22 cellular contexts compared by ENCODE assay signal in genomic region chr4:25872851-25873631, GRCh38. TPM values are rescaled to one million over a fixed set of nuclear protein-coding genes. Genes with fewer than 3 reads are reported as not detected.
A peak's percentile ranks its signal among the peaks of the same experiment; 100 is the strongest.
DNase-seq lines count a peak whose midpoint lies in the region; ATAC-seq, FAIRE-seq and TF ChIP-seq lines count a peak whose summit lies in the region.
"Had no signal": no experiment of that assay in that cellular context is flagged by ENCODE, and none has a peak within 500 bp of the region (broad histone marks: within the 10 kb centered on the region; RNA-seq: fewer than 3 reads in every experiment).

No MANE protein-coding gene starts in this region.

- H3K4me3 ChIP-seq in OCI-LY1 (ENCODE audit: low read depth, low read length, poor library complexity, severe bottlenecking) (no peak overlapping the region), foreskin fibroblast (ENCODE audit: low read depth in 1 of 2, low read length in 2 of 2) (no peak overlapping the region), HepG2 (replicated peaks in 1 of 3; ENCODE audit: insufficient read depth in 1 of 3, low read depth in 2 of 3, low read length in 3 of 3) (no peak overlapping the region)
- H3K4me3 ChIP-seq: GM12878 had no signal

- CTCF ChIA-PET in activated B cell treated with CpG ODN at 0.5 μM for 24 hours (lab: Charles Lee) (interaction anchor here (0.9 to 1.0 kb wide), 3 partner anchors 9 to 18 kb away, joined by 3 read pairs; no protein-coding TSS in a partner anchor), HepG2 (lab: Yijun Ruan, JAX; ENCODE audit: low intra/inter-chr PET ratio, low total read pairs) (no interaction called here)

- H3K4me1 ChIP-seq in OCI-LY1 (ENCODE audit: insufficient read depth, low read length, severe bottlenecking) (peaks cover 100% of the 10 kb centered on the region), HepG2 (ENCODE audit: insufficient read depth, low read length) (no peaks in the 10 kb centered on the region)
- H3K4me1 ChIP-seq: BE2C had no signal

- H3K27me3 ChIP-seq in OCI-LY1 (ENCODE audit: insufficient read depth, low read length) = no peaks in the 10 kb centered on the region
- peaks cover 0 to 28% of the 10 kb centered on the region in 2 experiments; a peak in 3 of 5 replicates for H3K27me3 ChIP-seq in HepG2 (ENCODE audit: control insufficient read depth in 1 of 2, insufficient read depth in 2 of 2, low read length in 2 of 2)

- ATAC-seq in activated B cell treated with CpG ODN at 0.5 μM for 24 hours (ENCODE audit: low read depth) (no peak), HepG2 (no peak), natural killer cell (no peak)
- ATAC-seq in stimulated activated naive B cell treated with anti-CD40 and anti-IgM and Interleukin-4, amounts not matched to agents 10 μg/mL and 1 μg/mL and 100 μg/mL, for 72 hours (replicated peaks) = no peak
- ATAC-seq: CD8-positive, alpha-beta T cell; GM12878 had no signal

- H3K27ac Mint-ChIP-seq in activated B cell treated with CpG ODN at 0.5 μM for 24 hours (peak overlapping the region; percentile 84), natural killer cell (no peak overlapping the region)
- peak overlapping the region; percentile 86 for H3K27ac Mint-ChIP-seq in stimulated activated naive B cell treated with anti-CD40 and anti-IgM and Interleukin-4, amounts not matched to agents 10 μg/mL and 1 μg/mL and 100 μg/mL, for 72 hours
- H3K27ac Mint-ChIP-seq: CD8-positive, alpha-beta T cell; H9 had no signal

- TF ChIP-seq EP300 in HepG2 (IDR thresholded peaks at IDR 0.05; ENCODE audit: low read depth in 2 of 2, low read length in 2 of 2) = no peak
- TF ChIP-seq EP300 in HepG2 (CRISPR knock-in tag; IDR thresholded peaks at IDR 0.05; ENCODE audit: borderline replicate concordance) = no peak

- H3K27ac ChIP-seq in OCI-LY1 (ENCODE audit: low read depth, low read length, poor library complexity, severe bottlenecking) (peak overlapping the region; percentile 100), HepG2 (ENCODE audit: extremely low read length, insufficient read depth, low read length) (no peak overlapping the region)
- H3K27ac ChIP-seq: 22Rv1, HL-60 had no signal

- peaks cover 95% of the 10 kb centered on the region for H3K4me1 Mint-ChIP-seq in activated B cell treated with CpG ODN at 0.5 μM for 24 hours
- H3K4me1 Mint-ChIP-seq in stimulated activated naive B cell treated with anti-CD40 and anti-IgM and Interleukin-4, amounts not matched to agents 10 μg/mL and 1 μg/mL and 100 μg/mL, for 72 hours = peaks cover 68 to 88% of the 10 kb centered on the region in 2 donors
- H3K4me1 Mint-ChIP-seq in natural killer cell = peaks cover 4 to 9% of the 10 kb centered on the region in 2 donors

- TF ChIP-seq RAD21 in HepG2 (CRISPR knock-in tag; IDR thresholded peaks at IDR 0.05) = no peak

- H3K36me3 Mint-ChIP-seq in activated B cell treated with CpG ODN at 0.5 μM for 24 hours (ENCODE audit: low read depth) (peaks cover 6% of the 10 kb centered on the region), natural killer cell (no peaks in the 10 kb centered on the region)
- H3K36me3 Mint-ChIP-seq in stimulated activated naive B cell treated with anti-CD40 and anti-IgM and Interleukin-4, amounts not matched to agents 10 μg/mL and 1 μg/mL and 100 μg/mL, for 72 hours = peaks cover 27 to 45% of the 10 kb centered on the region in 2 donors
- H3K36me3 Mint-ChIP-seq: CD8-positive, alpha-beta T cell had no signal

- no peak for TF ChIP-seq CTCF in OCI-LY1 (IDR thresholded peaks at IDR 0.05; ENCODE audit: low read length)
- TF ChIP-seq CTCF in activated B cell treated with CpG ODN at 0.5 μM for 24 hours (IDR thresholded peaks at IDR 0.05) = no peak
- no peak for TF ChIP-seq CTCF in foreskin fibroblast (IDR thresholded peaks at IDR 0.05; ENCODE audit: low read depth, low read length)
- TF ChIP-seq CTCF in HepG2 (CRISPR knock-in tag; IDR thresholded peaks at IDR 0.05) = no peak
- no peak for TF ChIP-seq CTCF in natural killer cell (IDR thresholded peaks at IDR 0.05)

- H3K79me2 ChIP-seq in OCI-LY1 (ENCODE audit: insufficient read depth, low read length) (no peaks in the 10 kb centered on the region), HepG2 (ENCODE audit: insufficient read depth, low read length) (no peaks in the 10 kb centered on the region)

- no peaks in the 10 kb centered on the region for H3K9me2 ChIP-seq in OCI-LY1 (ENCODE audit: low read depth, low read length)

- H3K4me2 ChIP-seq in OCI-LY1 (ENCODE audit: low read length) (peak overlapping the region; percentile 63), HepG2 (ENCODE audit: low read depth, low read length) (no peak overlapping the region)

- H3K9me3 Mint-ChIP-seq in activated B cell treated with CpG ODN at 0.5 μM for 24 hours (no peaks in the 10 kb centered on the region), natural killer cell (no peaks in the 10 kb centered on the region)
- H3K9me3 Mint-ChIP-seq in stimulated activated naive B cell treated with anti-CD40 and anti-IgM and Interleukin-4, amounts not matched to agents 10 μg/mL and 1 μg/mL and 100 μg/mL, for 72 hours = peaks cover 13 to 18% of the 10 kb centered on the region in 2 donors
- H3K9me3 Mint-ChIP-seq: CD8-positive, alpha-beta T cell; H9 had no signal

- peaks cover 22% of the 10 kb centered on the region for H3F3A ChIP-seq in OCI-LY1 (ENCODE audit: insufficient read depth, low read length)

- FAIRE-seq in HepG2 (lab: Jason Lieb, UNC) = no peak
- FAIRE-seq: G401.6, HTR-8/SVneo had no signal

- WGBS in HepG2 (ENCODE audit: low lambda C conversion rate) = 39% methylated on average over 10 of the region's 13 CpGs

- H3K36me3 ChIP-seq in OCI-LY1 (ENCODE audit: insufficient read depth, low read length) = no peaks in the 10 kb centered on the region
- no peaks in the 10 kb centered on the region for H3K36me3 ChIP-seq in HepG2 (replicated peaks in 1 of 2; ENCODE audit: control insufficient read depth in 1 of 2, insufficient read depth in 2 of 2, low read length in 2 of 2)
- H3K36me3 ChIP-seq: BE2C had no signal

- no peaks in the 10 kb centered on the region for H3K27me3 Mint-ChIP-seq in activated B cell treated with CpG ODN at 0.5 μM for 24 hours
- H3K27me3 Mint-ChIP-seq in stimulated activated naive B cell treated with anti-CD40 and anti-IgM and Interleukin-4, amounts not matched to agents 10 μg/mL and 1 μg/mL and 100 μg/mL, for 72 hours = no peaks in the 10 kb centered on the region
- no peaks in the 10 kb centered on the region for H3K27me3 Mint-ChIP-seq in natural killer cell (ENCODE audit: low read depth in 2 of 2)

- H3K4me3 Mint-ChIP-seq in activated B cell treated with CpG ODN at 0.5 μM for 24 hours (no peak overlapping the region), natural killer cell (no peak overlapping the region)
- H3K4me3 Mint-ChIP-seq in stimulated activated naive B cell treated with anti-CD40 and anti-IgM and Interleukin-4, amounts not matched to agents 10 μg/mL and 1 μg/mL and 100 μg/mL, for 72 hours = peak overlapping the region in 1 of 2 donors; percentile 5
- H3K4me3 Mint-ChIP-seq: CD8-positive, alpha-beta T cell; H9 had no signal

- no peak for TF ChIP-seq POLR2A in HepG2 (IDR thresholded peaks at IDR 0.05; ENCODE audit: insufficient read depth in 1 of 2, low read depth in 2 of 2, low read length in 2 of 2)

- no peak overlapping the region for H2AFZ ChIP-seq in OCI-LY1 (ENCODE audit: low read length)
- H2AFZ ChIP-seq in HepG2 (ENCODE audit: low read length) = no peak overlapping the region

- intact Hi-C loops in activated B cell treated with CpG ODN at 0.5 μM for 24 hours (cut with micrococcal nuclease) = loop anchor here (10.0 kb wide), 1 partner anchor 992 kb away; the partner anchor contains the start of gene STIM2
- intact Hi-C loops in HepG2 (cut with micrococcal nuclease; ENCODE audit: unreplicated experiment) = no loop called here
- intact Hi-C loops in natural killer cell (cut with micrococcal nuclease) = no loop called here

- in situ Hi-C loops in HepG2 (cut with HindIII; ENCODE audit: extremely low pct_ligation_motif_present, low pct_unique_long_range_greater_than_20kb) = no loop called here

- no TSS peak for BruUV-seq in HepG2 (replicated peaks; lab: Mats Ljungman, UMichigan)

- H4K20me1 ChIP-seq in OCI-LY1 (ENCODE audit: insufficient read depth, low read length) (no peaks in the 10 kb centered on the region), HepG2 (ENCODE audit: insufficient read depth, low read length) (no peaks in the 10 kb centered on the region)

- peak; percentile 48 for DNase-seq in DMS53 (lab: John Stamatoyannopoulos, UW)
- DNase-seq in DMS53 treated with DMSO at 0.1 percent for 48 hours (lab: John Stamatoyannopoulos, UW; ENCODE audit: unreplicated experiment) = no peak
- DNase-seq in activated B cell treated with CpG ODN at 0.5 μM for 24 hours = no peak
- no peak for DNase-seq in stimulated activated naive B cell treated with anti-CD40 and anti-IgM and Interleukin-4, amounts not matched to agents 10 μg/mL and 1 μg/mL and 100 μg/mL, for 72 hours
- no peak for DNase-seq in foreskin fibroblast
- DNase-seq in HepG2 (ENCODE audit: low spot score) = no peak
- DNase-seq in natural killer cell = no peak
- DNase-seq: BE2C; CD8-positive, alpha-beta T cell; H9; NCI-H1048; NCI-H1436 treated with DMSO at 0.1 percent for 48 hours; NCI-H2081; NCI-H226; NCI-H524 treated with DMSO at 0.1 percent for 48 hours; SHP77 treated with DMSO at 0.1 percent for 48 hours had no signal

- peak overlapping the region; percentile 78 for H3K9ac ChIP-seq in OCI-LY1 (ENCODE audit: low read length)
- no peak overlapping the region for H3K9ac ChIP-seq in HepG2 (ENCODE audit: insufficient read depth, low read depth, low read length)

- no peaks in the 10 kb centered on the region for H3K9me3 ChIP-seq in OCI-LY1 (ENCODE audit: low read length)
- H3K9me3 ChIP-seq in HepG2 (ENCODE audit: low read length) = no peaks in the 10 kb centered on the region
- H3K9me3 ChIP-seq: BE2C had no signal

- POLR2A ChIA-PET in activated B cell treated with CpG ODN at 0.5 μM for 24 hours (lab: Charles Lee) (interaction anchor here (0.8 to 3.9 kb wide), 7 partner anchors 8 to 40 kb away, joined by 3 to 21 read pairs (median 3); partner anchors contain the start of gene SMIM20), HepG2 (lab: Yijun Ruan, JAX) (no interaction called here)

RNA-seq across cellular contexts. Expression of gene SEL1L3, which starts 10.3 kb away (rescaled TPM):
- total RNA-seq in activated B cell treated with CpG ODN at 0.5 μM for 24 hours (102 and 113 TPM in 2 replicates), HepG2 (2016; rRNA removed; fragmentation: Illumina TruSeq; extraction: Trizol) (0.63 and 1.1 TPM in 2 replicates), natural killer cell (10 to 100 TPM; 45.4 to 61.0 (median 45.7) TPM)
- total RNA-seq in HepG2 (2016; cell fraction: cytosol; rRNA removed; fragmentation: Illumina TruSeq; extraction: Trizol; ENCODE audit: low read depth) = 0.20 and 1.7 TPM in 2 replicates
- total RNA-seq in HepG2 (2016; cell fraction: insoluble cytoplasmic fraction; rRNA removed; fragmentation: Illumina TruSeq; extraction: Trizol) = 0.45 and 0.68 TPM in 2 replicates
- total RNA-seq in HepG2 (2016; cell fraction: membrane; rRNA removed; fragmentation: Illumina TruSeq; extraction: Trizol) = 0.59 and 0.65 TPM in 2 replicates
- total RNA-seq in HepG2 (2016; cell fraction: nucleus; rRNA removed; fragmentation: Illumina TruSeq; extraction: Trizol) = 1.2 and 1.5 TPM in 2 replicates
- 0.28 and 0.37 TPM in 2 replicates for polyA plus RNA-seq in HepG2 (2011; rRNA removed)
- 0.23 and 0.31 TPM in 2 replicates for polyA plus RNA-seq in HepG2 (2011; cell fraction: cytosol; rRNA removed)
- polyA plus RNA-seq in HepG2 (2011; cell fraction: nucleus; rRNA removed) = 0.39 and 0.69 TPM in 2 replicates
- 0.23 and 1.2 TPM in 2 replicates for polyA plus RNA-seq in HepG2 (2012)
- polyA plus RNA-seq in HepG2 (2016; cell fraction: cytosol; fragmentation: Illumina TruSeq; extraction: Trizol; ENCODE audit: low read depth) = 0.27 TPM in 2 replicates
- polyA plus RNA-seq in HepG2 (2016; cell fraction: insoluble cytoplasmic fraction; fragmentation: Illumina TruSeq; extraction: Trizol; ENCODE audit: low read depth) = 0.36 and 0.53 TPM in 2 replicates
- polyA plus RNA-seq in HepG2 (2016; cell fraction: membrane; fragmentation: Illumina TruSeq; extraction: Trizol; ENCODE audit: low read depth) = 0.24 and 0.62 TPM in 2 replicates
- polyA plus RNA-seq in HepG2 (2016; cell fraction: nucleus; fragmentation: Illumina TruSeq; extraction: Trizol; ENCODE audit: insufficient read depth, low read depth) = 1.2 TPM in 2 replicates
- polyA minus RNA-seq in HepG2 (2011; rRNA and poly(A)+ RNA removed; ENCODE audit: low replicate concordance) = 1.7 and 66.3 TPM in 2 replicates
- polyA minus RNA-seq in HepG2 (2011; cell fraction: cytosol; rRNA and poly(A)+ RNA removed) = 0.44 and 1.8 TPM in 2 replicates
- polyA minus RNA-seq in HepG2 (2011; cell fraction: nucleus; rRNA and poly(A)+ RNA removed) = 0.77 and 2.7 TPM in 2 replicates

RNA-seq across cellular contexts. Expression of gene SMIM20, which starts 41.0 kb away (rescaled TPM):
- total RNA-seq in activated B cell treated with CpG ODN at 0.5 μM for 24 hours = 16.6 and 18.7 TPM in 2 replicates
- total RNA-seq in HepG2 (2016; rRNA removed; fragmentation: Illumina TruSeq; extraction: Trizol) = 30.2 and 36.3 TPM in 2 replicates
- 49.4 and 69.7 TPM in 2 replicates for total RNA-seq in HepG2 (2016; cell fraction: cytosol; rRNA removed; fragmentation: Illumina TruSeq; extraction: Trizol; ENCODE audit: low read depth)
- total RNA-seq in HepG2 (2016; cell fraction: insoluble cytoplasmic fraction; rRNA removed; fragmentation: Illumina TruSeq; extraction: Trizol) = 29.7 and 32.4 TPM in 2 replicates
- total RNA-seq in HepG2 (2016; cell fraction: membrane; rRNA removed; fragmentation: Illumina TruSeq; extraction: Trizol) = 58.5 and 74.9 TPM in 2 replicates
- 13.3 and 17.3 TPM in 2 replicates for total RNA-seq in HepG2 (2016; cell fraction: nucleus; rRNA removed; fragmentation: Illumina TruSeq; extraction: Trizol)
- polyA plus RNA-seq in HepG2 (2011; rRNA removed) = 18.0 and 26.3 TPM in 2 replicates
- polyA plus RNA-seq in HepG2 (2011; cell fraction: cytosol; rRNA removed) = 17.6 and 20.7 TPM in 2 replicates
- 3.5 and 5.8 TPM in 2 replicates for polyA plus RNA-seq in HepG2 (2011; cell fraction: nucleus; rRNA removed)
- 31.8 and 34.3 TPM in 2 replicates for polyA plus RNA-seq in HepG2 (2012)
- polyA plus RNA-seq in HepG2 (2016; cell fraction: cytosol; fragmentation: Illumina TruSeq; extraction: Trizol; ENCODE audit: low read depth) = 50.8 and 84.6 TPM in 2 replicates
- polyA plus RNA-seq in HepG2 (2016; cell fraction: insoluble cytoplasmic fraction; fragmentation: Illumina TruSeq; extraction: Trizol; ENCODE audit: low read depth) = 32.2 and 38.8 TPM in 2 replicates
- 51.2 and 73.4 TPM in 2 replicates for polyA plus RNA-seq in HepG2 (2016; cell fraction: membrane; fragmentation: Illumina TruSeq; extraction: Trizol; ENCODE audit: low read depth)
- polyA plus RNA-seq in HepG2 (2016; cell fraction: nucleus; fragmentation: Illumina TruSeq; extraction: Trizol; ENCODE audit: insufficient read depth, low read depth) = 24.1 and 28.3 TPM in 2 replicates
- polyA minus RNA-seq in HepG2 (2011; rRNA and poly(A)+ RNA removed; ENCODE audit: low replicate concordance) = 2.2 and 3.3 TPM in 2 replicates
- 5.4 TPM in 2 replicates for polyA minus RNA-seq in HepG2 (2011; cell fraction: cytosol; rRNA and poly(A)+ RNA removed)
- 2.6 and 4.0 TPM in 2 replicates for polyA minus RNA-seq in HepG2 (2011; cell fraction: nucleus; rRNA and poly(A)+ RNA removed)
- 10 to 100 TPM; 10.3 to 11.5 (median 10.3) TPM for total RNA-seq in natural killer cell

Comparison
In these comparisons a context has a peak if more than half of its experiments do, and no peak if none do; other contexts are left out.
1. H3K27ac Mint-ChIP-seq: peak in activated B cell treated with CpG ODN at 0.5 μM for 24 hours (single experiment) and stimulated activated naive B cell treated with anti-CD40 and anti-IgM and Interleukin-4, amounts not matched to agents 10 μg/mL and 1 μg/mL and 100 μg/mL, for 72 hours (single experiment); none in natural killer cell (0 of 2).
2. RNA of gene SEL1L3, which starts 10.3 kb away (total RNA-seq): 102 to 113 TPM in activated B cell treated with CpG ODN at 0.5 μM for 24 hours and 45.4 to 61.0 TPM in natural killer cell; 0.20 to 1.7 TPM in HepG2; every median in the first group is over 10 times any median in the second.